Comparison of ENCODE assay signal across 8 cellular contexts in the genomic region with DNA sequence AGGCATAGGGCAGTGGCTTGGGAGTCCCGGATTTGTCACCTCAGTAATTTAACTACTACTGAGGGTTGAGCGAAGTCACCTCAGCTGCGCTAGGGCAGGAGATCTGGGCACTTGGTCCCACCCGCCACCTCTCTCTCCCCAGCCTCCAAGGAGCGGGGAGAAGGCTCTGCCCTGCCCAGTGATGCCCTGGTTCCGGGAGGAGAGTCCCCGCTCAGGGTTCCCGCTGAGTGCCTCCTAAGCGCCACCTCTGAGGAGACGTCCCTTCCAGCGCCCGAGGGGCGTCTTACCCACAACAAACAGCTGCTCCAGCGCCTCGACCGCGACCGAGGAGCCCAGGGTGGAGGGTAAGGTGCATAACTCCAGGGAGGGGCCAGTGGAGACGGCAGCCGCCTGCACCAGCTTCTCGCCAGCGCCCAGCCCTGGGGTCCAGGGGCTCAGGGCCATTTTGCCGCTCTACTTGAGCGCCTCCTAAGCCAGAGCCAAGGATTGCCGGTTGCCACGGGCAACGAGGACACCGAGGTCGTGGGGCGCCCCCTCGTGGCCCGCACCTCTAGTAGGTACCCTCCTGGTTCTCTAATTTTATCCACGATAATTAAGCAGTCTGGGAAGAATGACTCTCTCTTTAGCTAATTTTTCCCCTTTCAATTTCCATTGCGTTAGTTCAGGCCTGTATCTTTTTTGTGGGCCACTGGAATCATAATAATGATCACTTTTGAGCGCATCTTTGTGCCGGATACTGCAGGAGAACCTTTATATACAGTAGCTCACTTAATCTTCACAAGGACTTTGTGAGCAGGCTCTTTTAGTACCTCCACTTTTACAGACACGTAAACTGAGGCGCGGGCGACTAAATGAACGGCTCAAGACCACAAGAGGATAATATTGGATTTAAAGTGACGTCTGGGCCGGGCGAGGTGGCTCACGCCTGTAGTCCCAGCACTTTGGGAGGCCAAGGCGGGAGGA. TPM values are rescaled to one million over a fixed set of nuclear protein-coding genes. Genes with fewer than 3 reads are reported as not detected.
DNase-seq lines count a peak whose midpoint lies in the region; ATAC-seq and TF ChIP-seq lines count a peak whose summit lies in the region.

TSS of gene CCDC175 (minus strand) at position 481 of the 963 bp plus-strand sequence. CDS start at position 444, 37 bp downstream.

- H3K4me3 ChIP-seq in H7 (ENCODE audit: insufficient read depth, low read depth, low read length) (peak within 1 kb of the TSS; percentile 63), Loucy (ENCODE audit: low read length, poor library complexity, severe bottlenecking) (peak within 1 kb of the TSS; percentile 71), adrenal gland (peak within 1 kb of the TSS in 1 of 4 donors; percentile 43), right cardiac atrium (ENCODE audit: low read length) (no peak within 1 kb of the TSS), prostate gland (peak within 1 kb of the TSS; percentile 9 to 20)

- H2AFZ ChIP-seq in Loucy (ENCODE audit: low read length), result peak within 1 kb of the TSS; percentile 86

- no peaks in the 10 kb centered on the region for H3K9me2 ChIP-seq in Loucy (replicated peaks; ENCODE audit: low read depth, low read length)

- peaks cover 2% of the 10 kb centered on the region; the same call in 1 of the 2 replicates for H3K27me3 ChIP-seq in H7 (ENCODE audit: control insufficient read depth, insufficient read depth, low read length)
- H3K27me3 ChIP-seq in Loucy (ENCODE audit: insufficient read depth, low read length, poor library complexity, severe bottlenecking), result no peaks in the 10 kb centered on the region
- H3K27me3 ChIP-seq in adrenal gland, result no peaks in the 10 kb centered on the region
- H3K27me3 ChIP-seq in right cardiac atrium (ENCODE audit: control insufficient read depth, insufficient read depth), result no peaks in the 10 kb centered on the region
- no peaks in the 10 kb centered on the region for H3K27me3 ChIP-seq in prostate gland (replicated peaks; ENCODE audit: insufficient read depth)

- peak within 1 kb of the TSS; percentile 66 for H3K4me2 ChIP-seq in Loucy (ENCODE audit: low read depth, low read length, poor library complexity, severe bottlenecking)

- H3K36me3 ChIP-seq in ES-I3 (ENCODE audit: insufficient read depth, low read length), result no peaks in the 10 kb centered on the region
- H3K36me3 ChIP-seq in H7 (replicated peaks; ENCODE audit: control insufficient read depth, insufficient read depth, low read length), result no peaks in the 10 kb centered on the region
- no peaks in the 10 kb centered on the region for H3K36me3 ChIP-seq in Loucy (ENCODE audit: insufficient read depth, low read length)
- H3K36me3 ChIP-seq in adrenal gland (replicated peaks in 1 of 2), result no peaks in the 10 kb centered on the region
- H3K36me3 ChIP-seq in prostate gland, result no peaks in the 10 kb centered on the region

- DNase-seq in H7 (peak; percentile 91), SW480 (ENCODE audit: low spot score) (peak; percentile 80), adrenal gland (peak; percentile 56 to 91 (median 83)), right cardiac atrium (peak; percentile 87 to 97 (median 93)), prostate gland (ENCODE audit: low spot score) (peak; percentile 77), ureter (ENCODE audit: low spot score) (peak; percentile 70)

- peak; percentile 65 for TF ChIP-seq CTCF in Loucy (conservative IDR thresholded peaks at IDR 0.05; ENCODE audit: low read length)
- peak; percentile 49 to 67 (median 60) for TF ChIP-seq CTCF in adrenal gland (IDR thresholded peaks at IDR 0.05)
- TF ChIP-seq CTCF in prostate gland (IDR thresholded peaks at IDR 0.05), result peak; percentile 19 to 68 (median 58)

- no peak within 1 kb of the TSS for H3K27ac ChIP-seq in adrenal gland
- no peak within 1 kb of the TSS for H3K27ac ChIP-seq in right cardiac atrium (ENCODE audit: low read length)
- no peak within 1 kb of the TSS for H3K27ac ChIP-seq in prostate gland

- WGBS in adrenal gland, 4 donors, result 19 to 35% (median 23%) methylated on average over 24 to 46 of the region's 46 CpGs
- 20% methylated on average over 46 of the region's 46 CpGs for WGBS in right cardiac atrium
- 23% methylated on average over 41 of the region's 46 CpGs for WGBS in prostate gland

- TF ChIP-seq POLR2A in adrenal gland (IDR thresholded peaks at IDR 0.05), result no peak
- no peak for TF ChIP-seq POLR2A in prostate gland (IDR thresholded peaks at IDR 0.05)

- peak within 1 kb of the TSS; percentile 82 for H3K9ac ChIP-seq in ES-I3 (ENCODE audit: low read depth, low read length)
- H3K9ac ChIP-seq in Loucy (ENCODE audit: low read depth, low read length, poor library complexity, severe bottlenecking), result no peak within 1 kb of the TSS

- peak; percentile 95 for ATAC-seq in right cardiac atrium

- H4K20me1 ChIP-seq in Loucy (ENCODE audit: insufficient read depth, low read length, poor library complexity, severe bottlenecking), result no peaks in the 10 kb centered on the region

- no peaks in the 10 kb centered on the region for H3F3A ChIP-seq in Loucy (ENCODE audit: low read depth)

- H3K79me2 ChIP-seq in Loucy (ENCODE audit: insufficient read depth, low read length), result no peaks in the 10 kb centered on the region

- H3K4me1 ChIP-seq in ES-I3 (ENCODE audit: insufficient read depth, low read length), result no peaks in the 10 kb centered on the region
- H3K4me1 ChIP-seq in Loucy (ENCODE audit: insufficient read depth, low read length, poor library complexity, severe bottlenecking), result no peaks in the 10 kb centered on the region
- peaks cover 0 to 8% of the 10 kb centered on the region in 2 donors for H3K4me1 ChIP-seq in adrenal gland (replicated peaks in 1 of 2)
- no peaks in the 10 kb centered on the region for H3K4me1 ChIP-seq in right cardiac atrium (ENCODE audit: control insufficient read depth, insufficient read depth, low read length)
- no peaks in the 10 kb centered on the region for H3K4me1 ChIP-seq in prostate gland (replicated peaks)

- no peaks in the 10 kb centered on the region for H3K9me3 ChIP-seq in ES-I3 (ENCODE audit: control insufficient read depth, insufficient read depth, low read length)
- no peaks in the 10 kb centered on the region for H3K9me3 ChIP-seq in Loucy (ENCODE audit: insufficient read depth, low read depth, low read length)
- H3K9me3 ChIP-seq in adrenal gland (replicated peaks in 1 of 3), result no peaks in the 10 kb centered on the region
- no peaks in the 10 kb centered on the region for H3K9me3 ChIP-seq in right cardiac atrium (ENCODE audit: control insufficient read depth, low read length)
- no peaks in the 10 kb centered on the region for H3K9me3 ChIP-seq in prostate gland

- intact Hi-C loops in adrenal gland (cut with DNase I) (no loop called here), right cardiac atrium (cut with DNase I) (loop anchor here in 1 of 4 donors (10.0 kb wide), 1 partner anchor 452 kb away; no protein-coding TSS in a partner anchor), prostate gland (cut with DNase I) (loop anchor here (10.0 kb wide), 1 partner anchor 452 kb away; no protein-coding TSS in a partner anchor)

RNA-seq across cellular contexts. Expression of gene CCDC175, which starts in this region (rescaled TPM):
- total RNA-seq in H7 (2014; rRNA removed; shearing (Covaris generic)), result not detected in 2 replicates
- total RNA-seq in adrenal gland, result under 1 TPM in 1 of 8 donors, not detected in 7; 0.49 TPM
- under 1 TPM in 1 of 3 donors, not detected in 2; 0.77 TPM for polyA plus RNA-seq in adrenal gland
- total RNA-seq in right cardiac atrium, result not detected
- polyA plus RNA-seq in right cardiac atrium, result not detected
- not detected for total RNA-seq in prostate gland
- total RNA-seq in ureter, result not detected

Comparison
In these comparisons a context has a peak if more than half of its experiments do, and no peak if none do; other contexts are left out.
1. Peak in DNase-seq and H3K4me3 ChIP-seq in H7; RNA of the gene not detected or under 1 TPM.
2. Peak in DNase-seq in adrenal gland; RNA of the gene not detected or under 1 TPM.
3. Peak in DNase-seq and ATAC-seq in right cardiac atrium; RNA of the gene not detected or under 1 TPM.
4. Peak in DNase-seq and H3K4me3 ChIP-seq in prostate gland; RNA of the gene not detected or under 1 TPM.
5. Peak in DNase-seq in ureter; RNA of the gene not detected or under 1 TPM.